Comparison of ENCODE assay signal across 23 cellular contexts in genomic region chr5:126377444-126377843, GRCh38.
"Had no signal": no experiment of that assay in that cellular context is flagged by ENCODE, and none has a peak within 500 bp of the region (broad histone marks: within the 10 kb centered on the region; RNA-seq: fewer than 3 reads in every experiment).

No MANE protein-coding gene starts in this region.

- H3K9me3 ChIP-seq: ovary, suprapubic skin, vagina had no signal

- H3K4me1 ChIP-seq: lower lobe of right lung, psoas muscle, suprapubic skin, vagina had no signal

- H3K4me3 ChIP-seq: dorsolateral prefrontal cortex, lower lobe of right lung, ovary, psoas muscle, skin epidermis, suprapubic skin, transverse colon, vagina had no signal

- DNase-seq: activated CD4-positive, alpha-beta T cell treated with anti-CD3 and anti-CD28 coated beads, Interleukin-2, amount 10 ng/mL, durations not matched to agents 7 days and 5 days; activated CD8-positive, alpha-beta memory T cell treated with anti-CD3 and anti-CD28 coated beads for 24 hours; activated CD8-positive, alpha-beta memory T cell treated with anti-CD3 and anti-CD28 coated beads, Interleukin-2, amount 50 U/mL, for 48 hours; activated effector memory CD4-positive, alpha-beta T cell treated with Interleukin-2 at 50 U/mL for 16 hours; activated naive CD4-positive, alpha-beta T cell treated with anti-CD3 and anti-CD28 coated beads, Interleukin-2, amount 50 U/mL, for 16 hours; activated T-cell treated with anti-CD3 and anti-CD28 coated beads, Interleukin-2, amount 50 U/mL, for 48 hours; dorsolateral prefrontal cortex; endodermal cell; foreskin melanocyte; glutamatergic neuron; hippocampal formation; left colon; lower lobe of right lung; midbrain; ovary; psoas muscle; right cardiac atrium; stimulated activated naive CD8-positive, alpha-beta T cell treated with anti-CD3 and anti-CD28 coated beads, Interleukin-15, amount 100 ng/mL, for 72 hours; transverse colon had no signal

- H3K27me3 ChIP-seq: dorsolateral prefrontal cortex, ovary, suprapubic skin, transverse colon, vagina had no signal

- ATAC-seq: left colon; lower lobe of right lung; psoas muscle; right cardiac atrium; stimulated activated naive CD8-positive, alpha-beta T cell treated with anti-CD3 and anti-CD28 coated beads, Interleukin-15, amount 100 ng/mL, for 72 hours had no signal

- H3K27ac ChIP-seq: epithelial cell of prostate, lower lobe of right lung, ovary, psoas muscle, skin epidermis, suprapubic skin, transverse colon, vagina had no signal

- H3K36me3 ChIP-seq: lower lobe of right lung, ovary, suprapubic skin, transverse colon, vagina had no signal
